ENCODE assay signal across 3 cellular contexts in the genomic region with DNA sequence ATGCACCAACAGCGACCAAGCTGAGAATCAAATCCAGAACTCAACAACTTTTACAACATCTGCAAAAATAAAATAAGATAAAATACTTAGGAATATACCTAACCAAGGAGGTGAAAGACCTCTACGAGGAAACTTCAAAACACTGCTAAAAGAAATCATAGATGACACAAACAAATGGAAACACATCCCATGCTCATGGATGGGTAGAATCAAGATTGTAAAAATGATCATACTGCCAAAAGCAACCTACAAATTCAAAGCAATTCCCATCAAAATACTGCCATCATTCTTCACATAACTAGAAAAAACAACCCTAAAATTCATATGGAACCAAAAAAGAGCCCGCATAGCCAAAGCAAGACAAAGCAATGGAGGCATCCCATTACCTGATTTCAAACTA. TPM values are rescaled to one million over a fixed set of nuclear protein-coding genes. Genes with fewer than 3 reads are reported as not detected.
"Had no signal": no experiment of that assay in that cellular context is flagged by ENCODE, and none has a peak within 500 bp of the region (broad histone marks: within the 10 kb centered on the region; RNA-seq: fewer than 3 reads in every experiment).

No MANE protein-coding gene starts in this region.

RNA-seq across cellular contexts. Expression of a gene that starts 21.6 kb away (rescaled TPM):
- total RNA-seq: left lobe of liver, mononuclear cell had no signal

RNA-seq across cellular contexts. Expression of a gene that starts 43.1 kb away (rescaled TPM):
- total RNA-seq: lung microvascular endothelial cell had no signal
